ENCODE assay signal across 1 cellular context in genomic region chr11:65489706-65490310, GRCh38.
TF ChIP-seq lines count a peak whose summit lies in the region.

No MANE protein-coding gene starts in this region.

TF ChIP-seq in HepG2, 621 proteins besides CTCF, POLR2A, EP300 and RAD21 (continued from another document):
- TF ChIP-seq HNF1B (CRISPR knock-in tag; IDR thresholded peaks at IDR 0.05) (peak; percentile 25; the same call in 1 of the 2 replicates), ZNF782 (CRISPR knock-in tag; IDR thresholded peaks at IDR 0.05; ENCODE audit: borderline replicate concordance) (0 out of 2 replicates have a peak, but pooled peaks have one; percentile 9), E2F2 (CRISPR knock-in tag; IDR thresholded peaks at IDR 0.05; ENCODE audit: borderline replicate concordance) (no peak), ZBTB38 (CRISPR knock-in tag; IDR thresholded peaks at IDR 0.05) (no peak), CERS6 (CRISPR knock-in tag; IDR thresholded peaks at IDR 0.05) (no peak), ZBTB34 (CRISPR knock-in tag; IDR thresholded peaks at IDR 0.05) (no peak), SPEN (CRISPR knock-in tag; IDR thresholded peaks at IDR 0.05; ENCODE audit: low read depth) (peak; percentile 48; the same call in 1 of the 2 replicates), PHF21A (CRISPR knock-in tag; IDR thresholded peaks at IDR 0.05) (peak; percentile 39; the same call in 1 of the 2 replicates), GFI1 (CRISPR knock-in tag; IDR thresholded peaks at IDR 0.05; ENCODE audit: borderline replicate concordance) (peak; percentile 27; the same call in 1 of the 2 replicates), NFKB2 (CRISPR knock-in tag; IDR thresholded peaks at IDR 0.05; ENCODE audit: borderline replicate concordance) (no peak), TCF7L2 (IDR thresholded peaks at IDR 0.05; ENCODE audit: low read depth, low read length) (no peak; the same call in 1 of the 2 replicates), ZBTB20 (CRISPR knock-in tag; IDR thresholded peaks at IDR 0.05; ENCODE audit: borderline replicate concordance, low read depth) (0 out of 2 replicates have a peak, but pooled peaks have one; percentile 28), TEAD3 (CRISPR knock-in tag; optimal IDR thresholded peaks at IDR 0.05; ENCODE audit: borderline replicate concordance) (peak; percentile 81), ZIK1 (CRISPR knock-in tag; IDR thresholded peaks at IDR 0.05; ENCODE audit: borderline replicate concordance, low read depth) (no peak), ARID3A (IDR thresholded peaks at IDR 0.05; ENCODE audit: low read depth, low read length) (0 out of 2 replicates have a peak, but pooled peaks have one; percentile 38), TCF7 (IDR thresholded peaks at IDR 0.05; ENCODE audit: low read depth) (peak; percentile 75), PHF8 (CRISPR knock-in tag; IDR thresholded peaks at IDR 0.05) (peak; percentile 9; the same call in 1 of the 2 replicates), PATZ1 (CRISPR knock-in tag; IDR thresholded peaks at IDR 0.05) (peak; percentile 15), ZNF275 (CRISPR knock-in tag; IDR thresholded peaks at IDR 0.05; ENCODE audit: borderline replicate concordance) (no peak), SIN3A (IDR thresholded peaks at IDR 0.05; ENCODE audit: borderline replicate concordance, low read depth, low read length) (peak; percentile 62; the same call in 1 of the 2 replicates), ZNF30 (CRISPR knock-in tag; IDR thresholded peaks at IDR 0.05) (no peak), ZNF788 (CRISPR knock-in tag; IDR thresholded peaks at IDR 0.05; ENCODE audit: borderline replicate concordance) (no peak), FOXP4 (CRISPR knock-in tag; IDR thresholded peaks at IDR 0.05) (0 out of 2 replicates have a peak, but pooled peaks have one; percentile 38), SP1 (IDR thresholded peaks at IDR 0.05) (no peak), SP1 (CRISPR knock-in tag; IDR thresholded peaks at IDR 0.05) (0 out of 2 replicates have a peak, but pooled peaks have one; percentile 9), HINFP (CRISPR knock-in tag; IDR thresholded peaks at IDR 0.05; ENCODE audit: low read depth) (0 out of 2 replicates have a peak, but pooled peaks have one; percentile 54), HMG20B (CRISPR knock-in tag; conservative IDR thresholded peaks at IDR 0.05) (0 out of 2 replicates have a peak, but pooled peaks have one; percentile 26), BRD4 (CRISPR knock-in tag; IDR thresholded peaks at IDR 0.05) (peak; percentile 6; the same call in 1 of the 2 replicates), POLR2AphosphoS5 (IDR thresholded peaks at IDR 0.05; ENCODE audit: low read depth, low read length) (0 out of 2 replicates have a peak, but pooled peaks have one; percentile 6), RXRB (CRISPR knock-in tag; IDR thresholded peaks at IDR 0.05; ENCODE audit: borderline replicate concordance) (peak; percentile 60), ZNF225 (CRISPR knock-in tag; IDR thresholded peaks at IDR 0.05) (no peak), SOX13 (IDR thresholded peaks at IDR 0.05) (no peak), SOX13 (CRISPR knock-in tag; conservative IDR thresholded peaks at IDR 0.05 in 1 of 2, IDR thresholded peaks at IDR 0.05 in 1 of 2) (peak in 1 of 2 experiments; percentile 66; a peak in 2 of 4 replicates), ZNF761 (CRISPR knock-in tag; conservative IDR thresholded peaks at IDR 0.05) (0 out of 2 replicates have a peak, but pooled peaks have one; percentile 28), IRF2 (CRISPR knock-in tag; IDR thresholded peaks at IDR 0.05) (0 out of 2 replicates have a peak, but pooled peaks have one; percentile 28), SMC3 (IDR thresholded peaks at IDR 0.05; ENCODE audit: low read length) (0 out of 2 replicates have a peak, but pooled peaks have one; percentile 17), HDAC2 (CRISPR knock-in tag; IDR thresholded peaks at IDR 0.05) (peak; percentile 31; the same call in 1 of the 2 replicates)
